In the genomic region with DNA sequence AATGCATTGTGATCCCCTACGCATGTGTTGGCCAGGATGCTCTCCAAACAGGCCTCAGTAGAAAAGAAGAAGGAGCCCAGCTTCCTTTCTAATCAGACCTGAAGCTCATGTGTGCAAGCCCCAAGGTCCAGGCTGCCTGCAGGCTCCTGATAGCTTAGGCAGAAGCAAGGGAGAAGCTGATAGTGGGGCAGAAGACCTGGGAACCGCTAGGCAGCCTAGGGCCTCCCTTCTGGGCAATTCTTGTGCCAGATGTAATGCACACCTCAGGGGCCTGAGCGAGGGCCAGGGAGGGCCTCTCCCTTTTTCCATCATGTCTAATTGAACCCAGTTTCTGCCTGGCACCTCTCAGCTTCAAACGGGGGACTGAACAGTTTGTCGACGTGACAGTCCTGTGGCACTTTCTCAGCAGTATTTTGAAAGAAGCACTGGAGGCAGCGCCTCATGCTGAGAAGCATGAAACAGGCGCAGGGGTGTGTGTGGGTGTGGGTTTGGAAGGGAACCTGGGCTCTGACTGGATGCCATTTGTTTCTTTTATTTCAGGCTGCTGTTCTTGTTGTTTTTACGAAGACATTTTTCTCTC, we compare ENCODE assay signal across 2 cellular contexts.
TF ChIP-seq lines count a peak whose summit lies in the region.

No MANE protein-coding gene starts in this region.

TF ChIP-seq in IMR-90, 13 proteins besides CTCF, POLR2A, EP300 and RAD21:
- TF ChIP-seq RCOR1 (IDR thresholded peaks at IDR 0.05; ENCODE audit: insufficient replicate concordance, low read length): no peak
- no peak for TF ChIP-seq FOS (IDR thresholded peaks at IDR 0.05; ENCODE audit: low read depth, low read length)
- TF ChIP-seq BHLHE40 (IDR thresholded peaks at IDR 0.05; ENCODE audit: low read depth, low read length): no peak
- TF ChIP-seq ELK1 (IDR thresholded peaks at IDR 0.05; ENCODE audit: borderline replicate concordance, low read depth, low read length): no peak
- TF ChIP-seq, protein P1, sequence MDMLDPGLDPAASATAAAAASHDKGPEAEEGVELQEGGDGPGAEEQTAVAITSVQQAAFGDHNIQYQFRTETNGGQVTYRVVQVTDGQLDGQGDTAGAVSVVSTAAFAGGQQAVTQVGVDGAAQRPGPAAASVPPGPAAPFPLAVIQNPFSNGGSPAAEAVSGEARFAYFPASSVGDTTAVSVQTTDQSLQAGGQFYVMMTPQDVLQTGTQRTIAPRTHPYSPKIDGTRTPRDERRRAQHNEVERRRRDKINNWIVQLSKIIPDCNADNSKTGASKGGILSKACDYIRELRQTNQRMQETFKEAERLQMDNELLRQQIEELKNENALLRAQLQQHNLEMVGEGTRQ (IDR thresholded peaks at IDR 0.05; ENCODE audit: low read depth, low read length): no peak
- TF ChIP-seq CHD1 (IDR thresholded peaks at IDR 0.05; ENCODE audit: low read depth, low read length): no peak
- no peak for TF ChIP-seq RFX5 (IDR thresholded peaks at IDR 0.05; ENCODE audit: low read depth, low read length)
- no peak for TF ChIP-seq MAZ (IDR thresholded peaks at IDR 0.05; ENCODE audit: borderline replicate concordance, low read depth, low read length)
- no peak for TF ChIP-seq CEBPB (IDR thresholded peaks at IDR 0.05; ENCODE audit: low read depth, low read length)
- TF ChIP-seq NFE2L2 (IDR thresholded peaks at IDR 0.05; ENCODE audit: low read depth, low read length): no peak
- no peak for TF ChIP-seq MAFK (IDR thresholded peaks at IDR 0.05; ENCODE audit: low read depth, low read length)
- TF ChIP-seq MXI1 (IDR thresholded peaks at IDR 0.05; ENCODE audit: borderline replicate concordance, low read depth, low read length): no peak
- TF ChIP-seq SMC3 (IDR thresholded peaks at IDR 0.05; ENCODE audit: low read depth, low read length): no peak

TF ChIP-seq in K562, 482 proteins besides CTCF, POLR2A, EP300 and RAD21 (continues in another document):
- TF ChIP-seq CAMTA2 (CRISPR knock-in tag; conservative IDR thresholded peaks at IDR 0.05) (no peak), FOXK1 (CRISPR knock-in tag; IDR thresholded peaks at IDR 0.05; ENCODE audit: borderline replicate concordance) (no peak), E2F6 (IDR thresholded peaks at IDR 0.05; ENCODE audit: borderline replicate concordance in 1 of 2, extremely low read depth in 1 of 2, insufficient read depth in 1 of 2, insufficient read length in 1 of 2, low read depth in 1 of 2, low read length in 1 of 2, poor library complexity in 1 of 2, severe bottlenecking in 1 of 2) (peak; percentile 22 to 65), CBX8 (IDR thresholded peaks at IDR 0.05; ENCODE audit: borderline replicate concordance, extremely low read depth, low read depth, low read length, poor library complexity, severe bottlenecking) (no peak), CREM (IDR thresholded peaks at IDR 0.05; ENCODE audit: low read depth) (peak; percentile 50; the same call in 1 of the 2 replicates), ELF4 (CRISPR knock-in tag; IDR thresholded peaks at IDR 0.05) (0 out of 2 replicates have a peak, but pooled peaks have one; percentile 61), RFX7 (CRISPR knock-in tag; IDR thresholded peaks at IDR 0.05) (no peak), POLR3G (IDR thresholded peaks at IDR 0.05; ENCODE audit: extremely low read depth, insufficient read length, insufficient replicate concordance) (no peak), MXI1 (IDR thresholded peaks at IDR 0.05; ENCODE audit: low read depth, low read length) (no peak; the same call in 1 of the 2 replicates), ZNF512 (tag; IDR thresholded peaks at IDR 0.05) (no peak), DPF2 (IDR thresholded peaks at IDR 0.05) (peak; percentile 94), HNRNPK (IDR thresholded peaks at IDR 0.05; ENCODE audit: low read depth, low read length, poor library complexity, severe bottlenecking) (no peak), NR3C1 (CRISPR knock-in tag; IDR thresholded peaks at IDR 0.05) (no peak), ZNF324 (CRISPR knock-in tag; IDR thresholded peaks at IDR 0.05) (no peak), TRIM25 (IDR thresholded peaks at IDR 0.05; ENCODE audit: borderline replicate concordance) (no peak), GATAD2B (IDR thresholded peaks at IDR 0.05; ENCODE audit: borderline replicate concordance) (no peak), GABPB1 (CRISPR knock-in tag; IDR thresholded peaks at IDR 0.05) (no peak; the same call in 1 of the 2 replicates), PHF21A (IDR thresholded peaks at IDR 0.05; ENCODE audit: borderline replicate concordance, low read depth) (no peak), HNRNPLL (IDR thresholded peaks at IDR 0.05; ENCODE audit: low read depth, low read length, poor library complexity, severe bottlenecking) (no peak), TAF7 (tag; IDR thresholded peaks at IDR 0.05) (no peak), ADNP (tag; IDR thresholded peaks at IDR 0.05) (no peak), DNMT1 (IDR thresholded peaks at IDR 0.05) (no peak), NFIC (IDR thresholded peaks at IDR 0.05) (peak; percentile 90), FOXM1 (IDR thresholded peaks at IDR 0.05; ENCODE audit: low read depth) (peak; percentile 76), FOXM1 (CRISPR knock-in tag; IDR thresholded peaks at IDR 0.05; ENCODE audit: low read depth) (no peak), FOXP4 (CRISPR knock-in tag; IDR thresholded peaks at IDR 0.05; ENCODE audit: borderline replicate concordance) (0 out of 2 replicates have a peak, but pooled peaks have one; percentile 22), ZFP36 (IDR thresholded peaks at IDR 0.05; ENCODE audit: low read depth, low read length, partially characterized antibody) (no peak), ZBTB1 (CRISPR knock-in tag; IDR thresholded peaks at IDR 0.05; ENCODE audit: borderline replicate concordance, low read depth) (no peak), ATF1 (CRISPR knock-in tag; IDR thresholded peaks at IDR 0.05) (no peak), ATF1 (tag; IDR thresholded peaks at IDR 0.05) (peak; percentile 41), ELK1 (CRISPR knock-in tag; IDR thresholded peaks at IDR 0.05) (no peak)
- TF ChIP-seq, protein P2, sequence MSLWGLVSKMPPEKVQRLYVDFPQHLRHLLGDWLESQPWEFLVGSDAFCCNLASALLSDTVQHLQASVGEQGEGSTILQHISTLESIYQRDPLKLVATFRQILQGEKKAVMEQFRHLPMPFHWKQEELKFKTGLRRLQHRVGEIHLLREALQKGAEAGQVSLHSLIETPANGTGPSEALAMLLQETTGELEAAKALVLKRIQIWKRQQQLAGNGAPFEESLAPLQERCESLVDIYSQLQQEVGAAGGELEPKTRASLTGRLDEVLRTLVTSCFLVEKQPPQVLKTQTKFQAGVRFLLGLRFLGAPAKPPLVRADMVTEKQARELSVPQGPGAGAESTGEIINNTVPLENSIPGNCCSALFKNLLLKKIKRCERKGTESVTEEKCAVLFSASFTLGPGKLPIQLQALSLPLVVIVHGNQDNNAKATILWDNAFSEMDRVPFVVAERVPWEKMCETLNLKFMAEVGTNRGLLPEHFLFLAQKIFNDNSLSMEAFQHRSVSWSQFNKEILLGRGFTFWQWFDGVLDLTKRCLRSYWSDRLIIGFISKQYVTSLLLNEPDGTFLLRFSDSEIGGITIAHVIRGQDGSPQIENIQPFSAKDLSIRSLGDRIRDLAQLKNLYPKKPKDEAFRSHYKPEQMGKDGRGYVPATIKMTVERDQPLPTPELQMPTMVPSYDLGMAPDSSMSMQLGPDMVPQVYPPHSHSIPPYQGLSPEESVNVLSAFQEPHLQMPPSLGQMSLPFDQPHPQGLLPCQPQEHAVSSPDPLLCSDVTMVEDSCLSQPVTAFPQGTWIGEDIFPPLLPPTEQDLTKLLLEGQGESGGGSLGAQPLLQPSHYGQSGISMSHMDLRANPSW (CRISPR knock-in tag; IDR thresholded peaks at IDR 0.05): 0 out of 2 replicates have a peak, but pooled peaks have one; percentile 48
- TF ChIP-seq, protein P3, sequence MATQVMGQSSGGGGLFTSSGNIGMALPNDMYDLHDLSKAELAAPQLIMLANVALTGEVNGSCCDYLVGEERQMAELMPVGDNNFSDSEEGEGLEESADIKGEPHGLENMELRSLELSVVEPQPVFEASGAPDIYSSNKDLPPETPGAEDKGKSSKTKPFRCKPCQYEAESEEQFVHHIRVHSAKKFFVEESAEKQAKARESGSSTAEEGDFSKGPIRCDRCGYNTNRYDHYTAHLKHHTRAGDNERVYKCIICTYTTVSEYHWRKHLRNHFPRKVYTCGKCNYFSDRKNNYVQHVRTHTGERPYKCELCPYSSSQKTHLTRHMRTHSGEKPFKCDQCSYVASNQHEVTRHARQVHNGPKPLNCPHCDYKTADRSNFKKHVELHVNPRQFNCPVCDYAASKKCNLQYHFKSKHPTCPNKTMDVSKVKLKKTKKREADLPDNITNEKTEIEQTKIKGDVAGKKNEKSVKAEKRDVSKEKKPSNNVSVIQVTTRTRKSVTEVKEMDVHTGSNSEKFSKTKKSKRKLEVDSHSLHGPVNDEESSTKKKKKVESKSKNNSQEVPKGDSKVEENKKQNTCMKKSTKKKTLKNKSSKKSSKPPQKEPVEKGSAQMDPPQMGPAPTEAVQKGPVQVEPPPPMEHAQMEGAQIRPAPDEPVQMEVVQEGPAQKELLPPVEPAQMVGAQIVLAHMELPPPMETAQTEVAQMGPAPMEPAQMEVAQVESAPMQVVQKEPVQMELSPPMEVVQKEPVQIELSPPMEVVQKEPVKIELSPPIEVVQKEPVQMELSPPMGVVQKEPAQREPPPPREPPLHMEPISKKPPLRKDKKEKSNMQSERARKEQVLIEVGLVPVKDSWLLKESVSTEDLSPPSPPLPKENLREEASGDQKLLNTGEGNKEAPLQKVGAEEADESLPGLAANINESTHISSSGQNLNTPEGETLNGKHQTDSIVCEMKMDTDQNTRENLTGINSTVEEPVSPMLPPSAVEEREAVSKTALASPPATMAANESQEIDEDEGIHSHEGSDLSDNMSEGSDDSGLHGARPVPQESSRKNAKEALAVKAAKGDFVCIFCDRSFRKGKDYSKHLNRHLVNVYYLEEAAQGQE (CRISPR knock-in tag; IDR thresholded peaks at IDR 0.05; ENCODE audit: low read depth): no peak
